Comparison of ENCODE assay signal across 25 cellular contexts in genomic region chr7:116665447-116665996, GRCh38.
"Had no signal": no experiment of that assay in that cellular context is flagged by ENCODE, and none has a peak within 500 bp of the region (broad histone marks: within the 10 kb centered on the region; RNA-seq: fewer than 3 reads in every experiment).

No MANE protein-coding gene starts in this region.

- DNase-seq: activated CD4-positive, alpha-beta T cell treated with anti-CD3 and anti-CD28 coated beads, Interleukin-2, amount 50 U/mL, for 1 hour; activated CD4-positive, CD25-positive, alpha-beta regulatory T cell treated with anti-CD3 and anti-CD28 coated beads, Interleukin-2, amount 50 U/mL, for 72 hours; activated CD8-positive, alpha-beta memory T cell treated with anti-CD3 and anti-CD28 coated beads for 24 hours; activated CD8-positive, alpha-beta memory T cell treated with anti-CD3 and anti-CD28 coated beads, Interleukin-2, amount 50 U/mL, for 48 hours; activated effector memory CD4-positive, alpha-beta T cell treated with Interleukin-2 at 50 U/mL for 16 hours; activated naive CD4-positive, alpha-beta T cell treated with anti-CD3 and anti-CD28 coated beads, Interleukin-2, amount 10 ng/mL, durations not matched to agents 7 days and 5 days; activated T-cell treated with anti-CD3 and anti-CD28 coated beads, Interleukin-2, amount 50 U/mL, for 48 hours; cortex of kidney; effector CD4-positive, alpha-beta T cell; foreskin melanocyte; glutamatergic neuron; hippocampal formation; left colon; natural killer cell; sigmoid colon; spleen; stimulated activated CD4-positive, alpha-beta T cell treated with anti-CD3 and anti-CD28 coated beads, Interleukin-4, amount 100 ng/mL, for 4 hours; T1000; testis; upper lobe of right lung had no signal

- H3K36me3 ChIP-seq: ascending aorta, breast epithelium, esophagus muscularis mucosa, sigmoid colon, spleen, upper lobe of right lung had no signal

- H3K36me3 Mint-ChIP-seq: activated naive CD4-positive, alpha-beta T cell treated with anti-CD3 and anti-CD28 coated beads, Interleukin-2, amount 10 ng/mL, durations not matched to agents 7 days and 5 days; natural killer cell; stimulated activated memory B cell treated with anti-CD40 and anti-IgM and Interleukin-4, amounts not matched to agents 10 μg/mL and 1 μg/mL and 100 μg/mL, for 72 hours had no signal

- H3K27ac ChIP-seq: ascending aorta, breast epithelium, esophagus muscularis mucosa, sigmoid colon, spleen, testis, upper lobe of right lung had no signal

- H3K4me3 Mint-ChIP-seq: activated naive CD4-positive, alpha-beta T cell treated with anti-CD3 and anti-CD28 coated beads, Interleukin-2, amount 10 ng/mL, durations not matched to agents 7 days and 5 days; natural killer cell; stimulated activated memory B cell treated with anti-CD40 and anti-IgM and Interleukin-4, amounts not matched to agents 10 μg/mL and 1 μg/mL and 100 μg/mL, for 72 hours had no signal

- H3K9me3 ChIP-seq: ascending aorta, breast epithelium, esophagus muscularis mucosa, sigmoid colon, testis, upper lobe of right lung had no signal

- H3K4me1 Mint-ChIP-seq: activated naive CD4-positive, alpha-beta T cell treated with anti-CD3 and anti-CD28 coated beads, Interleukin-2, amount 10 ng/mL, durations not matched to agents 7 days and 5 days; natural killer cell; stimulated activated memory B cell treated with anti-CD40 and anti-IgM and Interleukin-4, amounts not matched to agents 10 μg/mL and 1 μg/mL and 100 μg/mL, for 72 hours had no signal

- H3K4me3 ChIP-seq: ascending aorta, breast epithelium, esophagus muscularis mucosa, lung, sigmoid colon, spleen, testis, upper lobe of right lung had no signal

- H3K4me1 ChIP-seq: ascending aorta, breast epithelium, sigmoid colon, spleen, testis, upper lobe of right lung had no signal

- H3K27me3 ChIP-seq: ascending aorta, breast epithelium, esophagus muscularis mucosa, sigmoid colon, testis, upper lobe of right lung had no signal

- ATAC-seq: left colon; natural killer cell; stimulated activated memory B cell treated with anti-CD40 and anti-IgM and Interleukin-4, amounts not matched to agents 10 μg/mL and 1 μg/mL and 100 μg/mL, for 72 hours; upper lobe of right lung had no signal

- H3K9me3 Mint-ChIP-seq: activated naive CD4-positive, alpha-beta T cell treated with anti-CD3 and anti-CD28 coated beads, Interleukin-2, amount 10 ng/mL, durations not matched to agents 7 days and 5 days; natural killer cell; stimulated activated memory B cell treated with anti-CD40 and anti-IgM and Interleukin-4, amounts not matched to agents 10 μg/mL and 1 μg/mL and 100 μg/mL, for 72 hours had no signal

- H3K27ac Mint-ChIP-seq: activated naive CD4-positive, alpha-beta T cell treated with anti-CD3 and anti-CD28 coated beads, Interleukin-2, amount 10 ng/mL, durations not matched to agents 7 days and 5 days; natural killer cell; stimulated activated memory B cell treated with anti-CD40 and anti-IgM and Interleukin-4, amounts not matched to agents 10 μg/mL and 1 μg/mL and 100 μg/mL, for 72 hours had no signal
